18 cellular contexts compared by ENCODE assay signal in the genomic region with DNA sequence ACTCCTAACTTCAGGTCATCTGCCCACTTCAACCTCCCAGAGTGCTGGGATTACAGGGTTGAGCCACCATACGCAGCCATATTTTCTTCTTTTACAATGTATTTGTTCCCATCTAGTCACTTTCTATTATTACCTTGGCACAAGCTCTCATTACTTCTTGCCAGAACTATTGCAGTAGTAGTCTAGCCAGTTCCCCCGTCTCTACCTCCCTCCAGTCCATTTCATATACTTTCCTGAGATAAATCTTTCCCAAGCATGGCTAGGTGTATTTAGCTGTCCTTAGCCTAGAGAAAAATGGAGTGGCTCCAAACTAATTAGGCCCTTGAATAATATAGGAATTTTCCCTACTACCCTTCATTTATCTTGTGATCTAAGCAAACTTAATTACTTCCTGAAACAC.
DNase-seq lines count a peak whose midpoint lies in the region; ATAC-seq and TF ChIP-seq lines count a peak whose summit lies in the region.
"Had no signal": no experiment of that assay in that cellular context is flagged by ENCODE, and none has a peak within 500 bp of the region (broad histone marks: within the 10 kb centered on the region; RNA-seq: fewer than 3 reads in every experiment).

No MANE protein-coding gene starts in this region.

- no peak overlapping the region for H3K4me3 ChIP-seq in breast epithelium
- no peak overlapping the region for H3K4me3 ChIP-seq in LNCaP clone FGC (ENCODE audit: low read depth, low read length)
- H3K4me3 ChIP-seq in brain microvascular endothelial cell (ENCODE audit: low read depth, low read length) = no peak overlapping the region
- H3K4me3 ChIP-seq: BLaER1 had no signal

- TF ChIP-seq CTCF in breast epithelium (IDR thresholded peaks at IDR 0.05) (no peak), LNCaP clone FGC (IDR thresholded peaks at IDR 0.05; ENCODE audit: control insufficient read depth, extremely low read depth, insufficient read depth) (no peak), nephron progenitor cell (IDR thresholded peaks at IDR 0.05) (no peak), brain microvascular endothelial cell (IDR thresholded peaks at IDR 0.05; ENCODE audit: low read depth, low read length, missing control alignments) (no peak)

- DNase-seq in T47D (ENCODE audit: low read depth in 1 of 2, low spot score in 1 of 2) (peak; percentile 11 to 80), breast epithelium (ENCODE audit: low spot score in 2 of 2) (no peak), LNCaP clone FGC (ENCODE audit: low read depth) (peak; percentile 64), nephron progenitor cell (no peak), NCI-H510A (lab: John Stamatoyannopoulos, UW) (no peak), brain microvascular endothelial cell (no peak), Right ventricle myocardium superior (no peak)
- DNase-seq: 8988T; ACHN; BE2C; C1 segment of cervical spinal cord; Caco-2; Calu3; CD4-positive, alpha-beta T cell; CD8-positive, alpha-beta T cell; DMS79 treated with DMSO at 0.1 percent for 48 hours; GF-D8 had no signal

- no peaks in the 10 kb centered on the region for H3K4me1 ChIP-seq in breast epithelium
- H3K4me1 ChIP-seq: BE2C, BLaER1, Caco-2 had no signal

- TF ChIP-seq POLR2A in breast epithelium (IDR thresholded peaks at IDR 0.05) = no peak

- peak overlapping the region; percentile 81 for H3K27ac Mint-ChIP-seq in nephron progenitor cell
- H3K27ac Mint-ChIP-seq: CD4-positive, alpha-beta T cell; CD8-positive, alpha-beta T cell had no signal

- H3K27me3 Mint-ChIP-seq in nephron progenitor cell (ENCODE audit: low read depth, poor library complexity) = no peaks in the 10 kb centered on the region
- H3K27me3 Mint-ChIP-seq: CD4-positive, alpha-beta T cell had no signal

- in situ Hi-C loops in T47D (cut with HindIII; ENCODE audit: low pct_unique_long_range_greater_than_20kb, low sequenced_read_pairs) (no loop called here), brain microvascular endothelial cell (cut with HindIII; ENCODE audit: low pct_ligation_motif_present, low sequenced_read_pairs) (no loop called here)

- H3K27ac ChIP-seq in breast epithelium (no peak overlapping the region), brain microvascular endothelial cell (no peak overlapping the region)
- H3K27ac ChIP-seq: BLaER1 had no signal

- H3K4me3 Mint-ChIP-seq in nephron progenitor cell = no peak overlapping the region
- H3K4me3 Mint-ChIP-seq: CD4-positive, alpha-beta T cell; CD8-positive, alpha-beta T cell had no signal

- intact Hi-C loops in breast epithelium (cut with DNase I; ENCODE audit: low total_unique reads) (no loop called here), Right ventricle myocardium superior (cut with DNase I) (no loop called here)

- H3K36me3 Mint-ChIP-seq in nephron progenitor cell (ENCODE audit: low read depth) = no peaks in the 10 kb centered on the region
- H3K36me3 Mint-ChIP-seq: CD8-positive, alpha-beta T cell had no signal

- H3K36me3 ChIP-seq in breast epithelium = no peaks in the 10 kb centered on the region
- H3K36me3 ChIP-seq in brain microvascular endothelial cell (replicated peaks) = no peaks in the 10 kb centered on the region
- H3K36me3 ChIP-seq: BE2C, BLaER1 had no signal

- H3K4me1 Mint-ChIP-seq in nephron progenitor cell = peaks cover 22% of the 10 kb centered on the region

- H3K9me3 Mint-ChIP-seq in nephron progenitor cell = no peaks in the 10 kb centered on the region
- H3K9me3 Mint-ChIP-seq: CD4-positive, alpha-beta T cell; CD8-positive, alpha-beta T cell had no signal

- ATAC-seq in Right ventricle myocardium superior (ENCODE audit: poor library complexity) = no peak
- ATAC-seq: CD8-positive, alpha-beta T cell had no signal

- no peaks in the 10 kb centered on the region for H3K9me3 ChIP-seq in breast epithelium
- H3K9me3 ChIP-seq: BE2C, BLaER1, Caco-2 had no signal

- H3K27me3 ChIP-seq in breast epithelium (peaks cover 0 to 11% of the 10 kb centered on the region in 2 donors), brain microvascular endothelial cell (replicated peaks) (no peaks in the 10 kb centered on the region)
- H3K27me3 ChIP-seq: BE2C had no signal

Comparison
In these comparisons a context has a peak if more than half of its experiments do, and no peak if none do; other contexts are left out.
1. DNase-seq: peak in T47D (2 of 2) and LNCaP clone FGC (single experiment); none in breast epithelium (0 of 2), nephron progenitor cell (single experiment), NCI-H510A (single experiment), brain microvascular endothelial cell (single experiment) and Right ventricle myocardium superior (single experiment).